Comparison of ENCODE assay signal across 7 cellular contexts in genomic region chrX:119637421-119637820, GRCh38. TPM values are rescaled to one million over a fixed set of nuclear protein-coding genes. Genes with fewer than 3 reads are reported as not detected.
DNase-seq lines count a peak whose midpoint lies in the region; ATAC-seq and TF ChIP-seq lines count a peak whose summit lies in the region.
"Not testable (repeated sequence)": the region's sequence is repeated elsewhere in the genome, so short reads cannot be mapped to it uniquely, and the experiment has no call there.

No MANE protein-coding gene starts in this region.

- H3K27me3 ChIP-seq in OCI-LY3 (ENCODE audit: low read depth, low read length) = not testable (repeated sequence)

- not testable (repeated sequence) for TF ChIP-seq CTCF in HEK293 (tag by site-specific recombination; IDR thresholded peaks at IDR 0.05); OCI-LY3 (IDR thresholded peaks at IDR 0.05; ENCODE audit: low read depth, low read length)

- peaks cover 57% of the 10 kb centered on the region for H3K36me3 Mint-ChIP-seq in activated CD4-positive, alpha-beta T cell treated with anti-CD3 and anti-CD28 coated beads, Interleukin-2, amount 10 ng/mL, durations not matched to agents 24 days and 14 days (ENCODE audit: low read depth)
- H3K36me3 Mint-ChIP-seq in activated T-helper 17 cell treated with anti-CD3 and anti-CD28 coated beads, Interleukin-2, amount 50 U/mL, for 72 hours (ENCODE audit: low read depth) = peaks cover 93% of the 10 kb centered on the region
- peaks cover 78% of the 10 kb centered on the region for H3K36me3 Mint-ChIP-seq in dendritic cell treated with granulocyte-macrophage colony-stimulating factor and Interleukin-4, amounts not matched to agents 40 ng/mL and 50 ng/mL, for 4 days (ENCODE audit: low read depth)
- peaks cover 42% of the 10 kb centered on the region for H3K36me3 Mint-ChIP-seq in memory B cell
- peaks cover 51% of the 10 kb centered on the region for H3K36me3 Mint-ChIP-seq in stimulated activated memory B cell treated with anti-CD40 and anti-IgM and Interleukin-4, amounts not matched to agents 10 μg/mL and 1 μg/mL and 100 μg/mL, for 72 hours

- not testable (repeated sequence) for H3K9me3 Mint-ChIP-seq in activated CD4-positive, alpha-beta T cell treated with anti-CD3 and anti-CD28 coated beads, Interleukin-2, amount 10 ng/mL, durations not matched to agents 24 days and 14 days; activated T-helper 17 cell treated with anti-CD3 and anti-CD28 coated beads, Interleukin-2, amount 50 U/mL, for 72 hours; dendritic cell treated with granulocyte-macrophage colony-stimulating factor and Interleukin-4, amounts not matched to agents 40 ng/mL and 50 ng/mL, for 4 days; memory B cell; stimulated activated memory B cell treated with anti-CD40 and anti-IgM and Interleukin-4, amounts not matched to agents 10 μg/mL and 1 μg/mL and 100 μg/mL, for 72 hours

- H3K27ac Mint-ChIP-seq in activated CD4-positive, alpha-beta T cell treated with anti-CD3 and anti-CD28 coated beads, Interleukin-2, amount 10 ng/mL, durations not matched to agents 24 days and 14 days = peak overlapping the region; percentile 37
- peak overlapping the region; percentile 59 for H3K27ac Mint-ChIP-seq in activated T-helper 17 cell treated with anti-CD3 and anti-CD28 coated beads, Interleukin-2, amount 50 U/mL, for 72 hours
- peak overlapping the region; percentile 56 for H3K27ac Mint-ChIP-seq in dendritic cell treated with granulocyte-macrophage colony-stimulating factor and Interleukin-4, amounts not matched to agents 40 ng/mL and 50 ng/mL, for 4 days
- H3K27ac Mint-ChIP-seq in memory B cell = peak overlapping the region; percentile 91
- H3K27ac Mint-ChIP-seq in stimulated activated memory B cell treated with anti-CD40 and anti-IgM and Interleukin-4, amounts not matched to agents 10 μg/mL and 1 μg/mL and 100 μg/mL, for 72 hours = peak overlapping the region; percentile 76

- H3K27me3 Mint-ChIP-seq in activated CD4-positive, alpha-beta T cell treated with anti-CD3 and anti-CD28 coated beads, Interleukin-2, amount 10 ng/mL, durations not matched to agents 24 days and 14 days; activated T-helper 17 cell treated with anti-CD3 and anti-CD28 coated beads, Interleukin-2, amount 50 U/mL, for 72 hours; dendritic cell treated with granulocyte-macrophage colony-stimulating factor and Interleukin-4, amounts not matched to agents 40 ng/mL and 50 ng/mL, for 4 days; memory B cell; stimulated activated memory B cell treated with anti-CD40 and anti-IgM and Interleukin-4, amounts not matched to agents 10 μg/mL and 1 μg/mL and 100 μg/mL, for 72 hours: not testable (repeated sequence)

- H3K4me2 ChIP-seq in OCI-LY3 (ENCODE audit: low read length) = peak overlapping the region; percentile 76

- H3K27ac ChIP-seq in HEK293 (ENCODE audit: extremely low read depth, low read depth, low read length) = not testable (repeated sequence)
- peak overlapping the region; percentile 100 for H3K27ac ChIP-seq in OCI-LY3 (ENCODE audit: low read length)

- not testable (repeated sequence) for H4K20me1 ChIP-seq in OCI-LY3 (ENCODE audit: insufficient read depth, low read length)

- intact Hi-C loops in activated CD4-positive, alpha-beta T cell treated with anti-CD3 and anti-CD28 coated beads, Interleukin-2, amount 10 ng/mL, durations not matched to agents 24 days and 14 days (cut with micrococcal nuclease); dendritic cell treated with granulocyte-macrophage colony-stimulating factor and Interleukin-4, amounts not matched to agents 40 ng/mL and 50 ng/mL, for 4 days (cut with micrococcal nuclease): not testable (repeated sequence)

- H3K9me3 ChIP-seq in HEK293 (ENCODE audit: control insufficient read depth, insufficient read depth, low read depth, low read length); OCI-LY3 (ENCODE audit: insufficient read depth, low read length): not testable (repeated sequence)

- H2AFZ ChIP-seq in OCI-LY3 (ENCODE audit: low read depth, low read length) = not testable (repeated sequence)

- H3K4me3 Mint-ChIP-seq in activated CD4-positive, alpha-beta T cell treated with anti-CD3 and anti-CD28 coated beads, Interleukin-2, amount 10 ng/mL, durations not matched to agents 24 days and 14 days; activated T-helper 17 cell treated with anti-CD3 and anti-CD28 coated beads, Interleukin-2, amount 50 U/mL, for 72 hours; dendritic cell treated with granulocyte-macrophage colony-stimulating factor and Interleukin-4, amounts not matched to agents 40 ng/mL and 50 ng/mL, for 4 days; stimulated activated memory B cell treated with anti-CD40 and anti-IgM and Interleukin-4, amounts not matched to agents 10 μg/mL and 1 μg/mL and 100 μg/mL, for 72 hours: not testable (repeated sequence)
- H3K4me3 Mint-ChIP-seq in memory B cell = peak overlapping the region; percentile 5

- CTCF ChIA-PET in HEK293 (lab: Yijun Ruan, JAX) = not testable (repeated sequence)

- not testable (repeated sequence) for H3K4me1 ChIP-seq in HEK293 (ENCODE audit: control insufficient read depth, insufficient read depth, low read length)
- H3K4me1 ChIP-seq in OCI-LY3 (ENCODE audit: low read length) = peaks cover 67% of the 10 kb centered on the region

- not testable (repeated sequence) for H3K4me3 ChIP-seq in HEK293 (ENCODE audit: low read depth, low read length); OCI-LY3 (ENCODE audit: low read length)

- not testable (repeated sequence) for ATAC-seq in activated T-helper 17 cell treated with anti-CD3 and anti-CD28 coated beads, Interleukin-2, amount 50 U/mL, for 72 hours (replicated peaks); memory B cell (ENCODE audit: low read depth); stimulated activated memory B cell treated with anti-CD40 and anti-IgM and Interleukin-4, amounts not matched to agents 10 μg/mL and 1 μg/mL and 100 μg/mL, for 72 hours

- POLR2A ChIA-PET in HEK293 (lab: Yijun Ruan, JAX) = not testable (repeated sequence)

- H3K9ac ChIP-seq in OCI-LY3 (ENCODE audit: low read length) = not testable (repeated sequence)

- H3K36me3 ChIP-seq in HEK293 (ENCODE audit: control insufficient read depth in 2 of 2, insufficient read depth in 1 of 2, low read length in 2 of 2) (peaks cover 7 to 68% of the 10 kb centered on the region in 2 experiments; a peak in 2 of 3 replicates), OCI-LY3 (replicated peaks; ENCODE audit: low read depth, low read length) (peaks cover 64% of the 10 kb centered on the region)

- peaks cover 18% of the 10 kb centered on the region for H3K4me1 Mint-ChIP-seq in activated CD4-positive, alpha-beta T cell treated with anti-CD3 and anti-CD28 coated beads, Interleukin-2, amount 10 ng/mL, durations not matched to agents 24 days and 14 days
- peaks cover 17% of the 10 kb centered on the region for H3K4me1 Mint-ChIP-seq in activated T-helper 17 cell treated with anti-CD3 and anti-CD28 coated beads, Interleukin-2, amount 50 U/mL, for 72 hours
- peaks cover 56% of the 10 kb centered on the region for H3K4me1 Mint-ChIP-seq in dendritic cell treated with granulocyte-macrophage colony-stimulating factor and Interleukin-4, amounts not matched to agents 40 ng/mL and 50 ng/mL, for 4 days (ENCODE audit: low read depth)
- H3K4me1 Mint-ChIP-seq in memory B cell = peaks cover 44% of the 10 kb centered on the region
- peaks cover 61% of the 10 kb centered on the region for H3K4me1 Mint-ChIP-seq in stimulated activated memory B cell treated with anti-CD40 and anti-IgM and Interleukin-4, amounts not matched to agents 10 μg/mL and 1 μg/mL and 100 μg/mL, for 72 hours

- DNase-seq in activated CD4-positive, alpha-beta T cell treated with anti-CD3 and anti-CD28 coated beads, Interleukin-2, amount 10 ng/mL, durations not matched to agents 24 days and 14 days; memory B cell (ENCODE audit: low spot score in 2 of 2): not testable (repeated sequence)

- peaks cover 22% of the 10 kb centered on the region for H3K79me2 ChIP-seq in OCI-LY3 (ENCODE audit: low read length)

TF ChIP-seq in HEK293, 187 proteins besides CTCF, POLR2A, EP300 and RAD21:
- TF ChIP-seq ZNF366 (tag by site-specific recombination; conservative IDR thresholded peaks at IDR 0.05) = peak; percentile 99
- TF ChIP-seq ZBTB17 (tag by site-specific recombination; IDR thresholded peaks at IDR 0.05) = peak; percentile 90

RNA-seq across cellular contexts. Expression of gene NKRF, which starts 31.2 kb away (rescaled TPM):
- 28.0 and 29.8 TPM in 2 replicates for total RNA-seq in activated CD4-positive, alpha-beta T cell treated with anti-CD3 and anti-CD28 coated beads, Interleukin-2, amount 10 ng/mL, durations not matched to agents 24 days and 14 days
- total RNA-seq in activated T-helper 17 cell treated with anti-CD3 and anti-CD28 coated beads, Interleukin-2, amount 50 U/mL, for 72 hours = 10 to 100 TPM; 15.3 to 19.8 TPM

RNA-seq across cellular contexts. Expression of gene SEPTIN6, which starts 55.5 kb away (rescaled TPM):
- total RNA-seq in activated CD4-positive, alpha-beta T cell treated with anti-CD3 and anti-CD28 coated beads, Interleukin-2, amount 10 ng/mL, durations not matched to agents 24 days and 14 days = 151 and 153 TPM in 2 replicates
- total RNA-seq in activated T-helper 17 cell treated with anti-CD3 and anti-CD28 coated beads, Interleukin-2, amount 50 U/mL, for 72 hours = 100 to 1,000 TPM; 171 to 204 TPM

Comparison
In these comparisons a context has a peak if more than half of its experiments do, and no peak if none do; other contexts are left out.
1. H3K27ac Mint-ChIP-seq: peak in every context shown above with its lines; median percentile 91 in memory B cell; 76 in stimulated activated memory B cell treated with anti-CD40 and anti-IgM and Interleukin-4, amounts not matched to agents 10 μg/mL and 1 μg/mL and 100 μg/mL, for 72 hours; 59 in activated T-helper 17 cell treated with anti-CD3 and anti-CD28 coated beads, Interleukin-2, amount 50 U/mL, for 72 hours; 56 in dendritic cell treated with granulocyte-macrophage colony-stimulating factor and Interleukin-4, amounts not matched to agents 40 ng/mL and 50 ng/mL, for 4 days; 37 in activated CD4-positive, alpha-beta T cell treated with anti-CD3 and anti-CD28 coated beads, Interleukin-2, amount 10 ng/mL, durations not matched to agents 24 days and 14 days.